Comparison of ENCODE assay signal across 1 cellular context in genomic region chr15:88623061-88623460, GRCh38.
TF ChIP-seq lines count a peak whose summit lies in the region.

No MANE protein-coding gene starts in this region.

TF ChIP-seq in SK-N-SH treated with all-trans-retinoic acid at 6 μM for 48 hours, 23 proteins besides CTCF, POLR2A, EP300 and RAD21 (continued from another document):
- TF ChIP-seq TSHZ2 (CRISPR knock-in tag; IDR thresholded peaks at IDR 0.05) (no peak), POU6F1 (CRISPR knock-in tag; IDR thresholded peaks at IDR 0.05; ENCODE audit: borderline replicate concordance, low read depth) (no peak), RARB (CRISPR knock-in tag; IDR thresholded peaks at IDR 0.05) (no peak), ZFP30 (CRISPR knock-in tag; IDR thresholded peaks at IDR 0.05) (no peak), ZFP3 (CRISPR knock-in tag; IDR thresholded peaks at IDR 0.05) (no peak), GLIS3 (CRISPR knock-in tag; IDR thresholded peaks at IDR 0.05) (no peak), OSR1 (CRISPR knock-in tag; IDR thresholded peaks at IDR 0.05) (no peak), ZNF70 (CRISPR knock-in tag; IDR thresholded peaks at IDR 0.05) (no peak), ZC3H10 (CRISPR knock-in tag; IDR thresholded peaks at IDR 0.05) (no peak), CSDC2 (CRISPR knock-in tag; IDR thresholded peaks at IDR 0.05) (no peak), CREB5 (CRISPR knock-in tag; IDR thresholded peaks at IDR 0.05; ENCODE audit: low read depth) (no peak), PATZ1 (CRISPR knock-in tag; IDR thresholded peaks at IDR 0.05; ENCODE audit: borderline replicate concordance) (no peak)
